8 cellular contexts compared by ENCODE assay signal in the genomic region with DNA sequence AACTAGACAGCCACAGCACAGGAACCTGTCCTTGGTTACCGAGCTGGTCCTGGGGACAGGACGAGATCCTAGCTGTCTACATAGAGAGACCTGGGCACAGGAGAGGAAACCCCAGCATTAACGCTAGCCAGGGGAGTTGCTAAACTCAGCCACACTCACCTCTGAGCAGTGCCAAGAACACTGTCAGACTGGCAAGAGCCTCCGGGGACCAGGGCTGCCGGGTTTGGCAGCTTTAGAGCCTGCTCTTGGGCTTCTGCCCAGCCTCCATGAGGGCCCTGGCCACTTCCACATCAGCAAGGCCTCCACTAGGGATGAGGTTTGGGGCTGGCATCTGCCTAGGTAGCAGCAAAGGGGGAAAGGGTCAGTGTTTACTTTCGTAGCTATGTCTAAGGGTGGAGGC. TPM values are rescaled to one million over a fixed set of nuclear protein-coding genes. Genes with fewer than 3 reads are reported as not detected.
DNase-seq lines count a peak whose midpoint lies in the region; ATAC-seq and TF ChIP-seq lines count a peak whose summit lies in the region.

No MANE protein-coding gene starts in this region.

- ATAC-seq in GM21367 (IDR thresholded peaks at IDR 0.05; ENCODE audit: unreplicated experiment), result no peak
- no peak for ATAC-seq in GM21529 (IDR thresholded peaks at IDR 0.05; ENCODE audit: unreplicated experiment)

- H3K4me3 ChIP-seq in AG04450 (ENCODE audit: low read depth, low read length), result peak overlapping the region; percentile 64

- no peaks in the 10 kb centered on the region for H3K27me3 ChIP-seq in AG04450 (ENCODE audit: control insufficient read depth, insufficient read depth, low read length)

- no peak for TF ChIP-seq CTCF in AG04450 (IDR thresholded peaks at IDR 0.05; ENCODE audit: low read depth, low read length)

- H3K27ac ChIP-seq in AG04450 (ENCODE audit: low read depth, low read length), result peak overlapping the region; percentile 100

- no peak for DNase-seq in AG04450 (ENCODE audit: low read depth, low spot score)
- DNase-seq in NCI-H1092 (lab: John Stamatoyannopoulos, UW), result peak; percentile 49
- DNase-seq in cerebellum (ENCODE audit: low spot score), result peak; percentile 54
- DNase-seq in midbrain (lab: John Stamatoyannopoulos, UW), result peak; percentile 65
- DNase-seq in HT-29 (ENCODE audit: low spot score), result no peak
- DNase-seq in T1000 (lab: John Stamatoyannopoulos, UW), result no peak

- POLR2A ChIA-PET in AG04450 (lab: Yijun Ruan, JAX), result interaction anchor here (0.5 to 2.5 kb wide), 2 partner anchors 10 to 85 kb away, joined by 3 to 13 read pairs; no protein-coding TSS in a partner anchor

- H3K9me3 ChIP-seq in AG04450 (ENCODE audit: control insufficient read depth, insufficient read depth, low read length), result no peaks in the 10 kb centered on the region

- CTCF ChIA-PET in AG04450 (lab: Charles Lee), result interaction anchor here (2.0 to 4.7 kb wide), 4 partner anchors 10 to 110 kb away, joined by 9 to 35 read pairs (median 15); partner anchors contain the start of gene PNKD

RNA-seq across cellular contexts. Expression of gene TMBIM1, which starts 6.7 kb away (rescaled TPM):
- 91.4 and 105 TPM in 2 replicates for polyA plus RNA-seq in AG04450 (2011; rRNA removed)
- 70.2 and 73.1 TPM in 2 replicates for polyA minus RNA-seq in AG04450 (2011; rRNA and poly(A)+ RNA removed)
- total RNA-seq in cerebellum, result 10.7 TPM
- total RNA-seq in HT-29 (2014; rRNA removed; shearing (Covaris generic)), result 229 and 311 TPM in 2 replicates

RNA-seq across cellular contexts. Expression of gene PNKD, which starts 15.3 kb away (rescaled TPM):
- 32.1 and 45.9 TPM in 2 replicates for polyA plus RNA-seq in AG04450 (2011; rRNA removed)
- 12.6 and 18.3 TPM in 2 replicates for polyA minus RNA-seq in AG04450 (2011; rRNA and poly(A)+ RNA removed)
- total RNA-seq in cerebellum, result 12.2 TPM
- 73.9 and 77.2 TPM in 2 replicates for total RNA-seq in HT-29 (2014; rRNA removed; shearing (Covaris generic))

RNA-seq across cellular contexts. Expression of gene AAMP, which starts 15.7 kb away (rescaled TPM):
- polyA plus RNA-seq in AG04450 (2011; rRNA removed), result 51.6 and 55.1 TPM in 2 replicates
- 38.3 and 49.8 TPM in 2 replicates for polyA minus RNA-seq in AG04450 (2011; rRNA and poly(A)+ RNA removed)
- total RNA-seq in cerebellum, result 52.1 TPM
- total RNA-seq in HT-29 (2014; rRNA removed; shearing (Covaris generic)), result 266 and 310 TPM in 2 replicates

RNA-seq across cellular contexts. Expression of gene GPBAR1, which starts 24.8 kb away (rescaled TPM):
- polyA plus RNA-seq in AG04450 (2011; rRNA removed), result 0.05 TPM in 1 of 2 replicates, not detected in the other
- 0.17 and 0.23 TPM in 2 replicates for polyA minus RNA-seq in AG04450 (2011; rRNA and poly(A)+ RNA removed)
- total RNA-seq in cerebellum, result 0.18 TPM
- 0.05 and 0.56 TPM in 2 replicates for total RNA-seq in HT-29 (2014; rRNA removed; shearing (Covaris generic))

Comparison
In these comparisons a context has a peak if more than half of its experiments do, and no peak if none do; other contexts are left out.
1. DNase-seq: peak in NCI-H1092 (single experiment), cerebellum (single experiment) and midbrain (single experiment); none in AG04450 (single experiment), HT-29 (single experiment) and T1000 (single experiment).
2. RNA of gene TMBIM1, which starts 6.7 kb away (total RNA-seq): 229 to 311 TPM in HT-29; 10.7 TPM in cerebellum (single experiment); every median in the first group is over 10 times any median in the second.